In the genomic region with DNA sequence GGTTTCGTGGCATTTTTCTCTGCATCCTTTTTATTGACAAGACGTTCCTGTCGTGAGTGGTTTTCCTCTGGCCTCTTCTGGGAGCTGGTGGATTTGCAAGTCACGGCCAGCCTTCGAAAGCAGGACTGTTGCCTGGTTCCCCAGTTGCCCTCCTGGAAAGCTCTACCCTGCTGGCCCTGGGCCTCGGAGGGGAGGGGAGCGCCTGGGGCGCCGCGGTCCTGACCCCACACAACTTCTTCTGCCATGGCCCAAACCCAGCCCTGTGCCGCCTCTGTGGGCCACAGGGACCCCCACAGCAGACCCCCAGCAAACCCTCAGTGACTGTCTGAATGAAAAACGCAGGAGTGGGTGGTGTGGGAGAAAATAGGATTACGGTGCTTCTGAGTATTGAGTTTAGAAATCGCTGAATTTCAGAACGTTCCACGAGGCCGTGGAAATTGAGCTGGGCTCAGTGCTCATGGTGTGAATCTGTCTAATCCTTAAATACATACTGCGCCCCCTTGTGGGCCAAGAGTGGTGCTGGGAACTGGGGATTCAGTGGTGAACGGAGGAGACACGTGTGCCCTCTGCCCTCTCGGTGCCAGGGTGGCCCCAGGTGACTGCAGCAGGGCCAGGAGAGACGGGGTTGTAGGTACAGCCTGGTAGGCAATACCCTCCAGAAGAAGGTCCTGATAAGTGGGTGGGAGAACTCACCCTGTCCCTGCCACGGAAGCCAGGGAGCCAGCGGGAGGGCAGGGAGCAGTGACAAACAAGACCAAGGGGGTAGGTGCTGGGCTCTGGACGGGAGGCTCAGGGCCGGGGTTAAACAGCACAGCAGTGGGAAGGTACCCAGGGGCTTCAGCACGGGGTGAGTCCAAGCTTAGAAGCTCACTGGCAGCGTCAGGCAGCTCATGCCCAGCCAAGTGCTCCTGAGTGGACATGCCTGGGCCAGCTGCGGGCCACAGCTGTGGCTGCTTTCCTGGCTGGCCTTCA, we compare ENCODE assay signal across 8 cellular contexts.
A peak's percentile ranks its signal among the peaks of the same experiment; 100 is the strongest.
DNase-seq lines count a peak whose midpoint lies in the region; ATAC-seq, FAIRE-seq and TF ChIP-seq lines count a peak whose summit lies in the region.

No MANE protein-coding gene starts in this region.

- peak; percentile 48 for TF ChIP-seq CTCF in A549 (IDR thresholded peaks at IDR 0.05)

- H3K27ac ChIP-seq in A549, result peak overlapping the region in 1 of 2 experiments; percentile 43; a peak in 2 of 6 replicates

- H3K4me3 ChIP-seq in A549, result no peak overlapping the region

- DNase-seq in A549 (ENCODE audit: low read depth in 1 of 2, low spot score in 1 of 2), result peak; percentile 62 to 68
- peak; percentile 63 for DNase-seq in GM19238 (ENCODE audit: insufficient read length, low spot score)
- peak; percentile 36 for DNase-seq in NCI-H526 treated with DMSO at 0.1 percent for 48 hours (lab: John Stamatoyannopoulos, UW)
- peak; percentile 65 to 66 for DNase-seq in activated CD4-positive, alpha-beta T cell treated with anti-CD3 and anti-CD28 coated beads, Interleukin-2, amount 50 U/mL, for 4 hours
- DNase-seq in effector CD4-positive, alpha-beta T cell, result peak; percentile 54
- DNase-seq in medulla oblongata (ENCODE audit: extremely low spot score), result peak; percentile 84
- peak; percentile 23 to 43 for DNase-seq in stimulated activated CD8-positive, alpha-beta memory T cell treated with anti-CD3 and anti-CD28 coated beads, Interleukin-2, amount 100 ng/mL, for 1 hour (ENCODE audit: low read depth in 2 of 2)
- no peak for DNase-seq in NCI-H2029 treated with DMSO at 0.1 percent for 48 hours (lab: John Stamatoyannopoulos, UW)

- H3K4me1 ChIP-seq in A549, result no peaks in the 10 kb centered on the region

- CTCF ChIA-PET in A549 (lab: Yijun Ruan, JAX), result interaction anchor here (0.6 to 2.6 kb wide), 8 partner anchors 9 to 742 kb away, joined by 3 to 15 read pairs (median 3); no protein-coding TSS in a partner anchor

- no peak for FAIRE-seq in A549 (lab: Jason Lieb, UNC)

- peak; percentile 31 to 32; a peak in 2 of 5 replicates for TF ChIP-seq RAD21 in A549 (conservative IDR thresholded peaks at IDR 0.05 in 1 of 2, IDR thresholded peaks at IDR 0.05 in 1 of 2)

- WGBS in A549 (ENCODE audit: missing lambda C conversion rate), result 28% methylated on average over 21 of the region's 29 CpGs

- TF ChIP-seq EP300 in A549 (IDR thresholded peaks at IDR 0.05), result no peak

- POLR2A ChIA-PET in A549 (lab: Yijun Ruan, JAX), result no interaction called here

- TF ChIP-seq POLR2A in A549 (IDR thresholded peaks at IDR 0.05; ENCODE audit: low read length), result no peak

- H3K9me3 ChIP-seq in A549, result no peaks in the 10 kb centered on the region

- ATAC-seq in A549, result peak; percentile 85 to 97; a peak in 5 of 6 replicates

- H3K4me2 ChIP-seq in A549, result no peak overlapping the region

TF ChIP-seq in A549, 52 proteins besides CTCF, POLR2A, EP300 and RAD21:
- TF ChIP-seq, protein P1, sequence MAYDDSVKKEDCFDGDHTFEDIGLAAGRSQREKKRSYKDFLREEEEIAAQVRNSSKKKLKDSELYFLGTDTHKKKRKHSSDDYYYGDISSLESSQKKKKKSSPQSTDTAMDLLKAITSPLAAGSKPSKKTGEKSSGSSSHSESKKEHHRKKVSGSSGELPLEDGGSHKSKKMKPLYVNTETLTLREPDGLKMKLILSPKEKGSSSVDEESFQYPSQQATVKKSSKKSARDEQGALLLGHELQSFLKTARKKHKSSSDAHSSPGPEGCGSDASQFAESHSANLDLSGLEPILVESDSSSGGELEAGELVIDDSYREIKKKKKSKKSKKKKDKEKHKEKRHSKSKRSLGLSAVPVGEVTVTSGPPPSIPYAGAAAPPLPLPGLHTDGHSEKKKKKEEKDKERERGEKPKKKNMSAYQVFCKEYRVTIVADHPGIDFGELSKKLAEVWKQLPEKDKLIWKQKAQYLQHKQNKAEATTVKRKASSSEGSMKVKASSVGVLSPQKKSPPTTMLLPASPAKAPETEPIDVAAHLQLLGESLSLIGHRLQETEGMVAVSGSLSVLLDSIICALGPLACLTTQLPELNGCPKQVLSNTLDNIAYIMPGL (CRISPR knock-in tag; IDR thresholded peaks at IDR 0.05; ENCODE audit: borderline replicate concordance), result no peak
- TF ChIP-seq RCOR1 (IDR thresholded peaks at IDR 0.05; ENCODE audit: low read depth, low read length) (no peak), MAX (IDR thresholded peaks at IDR 0.05) (peak; percentile 37; the same call in 1 of the 2 replicates), EHF (CRISPR knock-in tag; IDR thresholded peaks at IDR 0.05) (no peak), MAZ (IDR thresholded peaks at IDR 0.05; ENCODE audit: borderline replicate concordance, low read depth, low read length) (no peak), ESRRA (IDR thresholded peaks at IDR 0.05; ENCODE audit: borderline replicate concordance, low read length) (no peak), PHF8 (IDR thresholded peaks at IDR 0.05; ENCODE audit: borderline replicate concordance, low read depth) (no peak), ZSCAN20 (CRISPR knock-in tag; IDR thresholded peaks at IDR 0.05) (no peak), CBX8 (IDR thresholded peaks at IDR 0.05) (no peak), SMC3 (IDR thresholded peaks at IDR 0.05) (peak; percentile 27; the same call in 1 of the 3 replicates)
- TF ChIP-seq, protein P2, sequence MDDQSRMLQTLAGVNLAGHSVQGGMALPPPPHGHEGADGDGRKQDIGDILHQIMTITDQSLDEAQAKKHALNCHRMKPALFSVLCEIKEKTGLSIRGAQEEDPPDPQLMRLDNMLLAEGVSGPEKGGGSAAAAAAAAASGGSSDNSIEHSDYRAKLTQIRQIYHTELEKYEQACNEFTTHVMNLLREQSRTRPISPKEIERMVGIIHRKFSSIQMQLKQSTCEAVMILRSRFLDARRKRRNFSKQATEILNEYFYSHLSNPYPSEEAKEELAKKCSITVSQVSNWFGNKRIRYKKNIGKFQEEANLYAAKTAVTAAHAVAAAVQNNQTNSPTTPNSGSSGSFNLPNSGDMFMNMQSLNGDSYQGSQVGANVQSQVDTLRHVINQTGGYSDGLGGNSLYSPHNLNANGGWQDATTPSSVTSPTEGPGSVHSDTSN (IDR thresholded peaks at IDR 0.05), result no peak
